12 cellular contexts compared by ENCODE assay signal in genomic region chr2:60312618-60313017, GRCh38.
DNase-seq lines count a peak whose midpoint lies in the region; ATAC-seq and TF ChIP-seq lines count a peak whose summit lies in the region.
"Had no signal": no experiment of that assay in that cellular context is flagged by ENCODE, and none has a peak within 500 bp of the region (broad histone marks: within the 10 kb centered on the region; RNA-seq: fewer than 3 reads in every experiment).

No MANE protein-coding gene starts in this region.

- H3K79me2 ChIP-seq in DOHH2 (ENCODE audit: control insufficient read depth, low read length), result no peaks in the 10 kb centered on the region

- POLR2A ChIA-PET in HEK293T (lab: Yijun Ruan, JAX), result interaction anchor here (0.6 kb wide), 1 partner anchor 614 kb away, joined by 3 read pairs; no protein-coding TSS in a partner anchor

- DNase-seq in HEK293T (ENCODE audit: extremely low spot score) (no peak), Peyer's patch (no peak), amniotic stem cell (lab: John Stamatoyannopoulos, UW) (no peak), hypothalamus (lab: John Stamatoyannopoulos, UW) (no peak)
- DNase-seq: activated T-cell treated with anti-CD3 and anti-CD28 coated beads, Interleukin-2, amount 50 U/mL, for 24 hours; cerebellar nuclear complex had no signal

- H3K27ac ChIP-seq in DOHH2 (ENCODE audit: low read depth, low read length), result peak overlapping the region; percentile 76; the same call in 1 of the 2 replicates
- no peak overlapping the region for H3K27ac ChIP-seq in Peyer's patch
- H3K27ac ChIP-seq: SK-N-MC had no signal

- H3K27me3 ChIP-seq in DOHH2 (ENCODE audit: control insufficient read depth, low read length) (no peaks in the 10 kb centered on the region), Peyer's patch (no peaks in the 10 kb centered on the region)

- CTCF ChIA-PET in HEK293T (lab: Yijun Ruan, JAX), result interaction anchor here (0.6 to 1.6 kb wide), 2 partner anchors 24 to 1600 kb away, joined by 3 to 4 read pairs; no protein-coding TSS in a partner anchor

- TF ChIP-seq CTCF in DOHH2 (IDR thresholded peaks at IDR 0.05; ENCODE audit: low read depth, low read length, poor library complexity, severe bottlenecking) (no peak), Peyer's patch (IDR thresholded peaks at IDR 0.05) (no peak)

- H3K4me3 ChIP-seq in DOHH2 (ENCODE audit: low read length) (peak overlapping the region; percentile 49), Peyer's patch (no peak overlapping the region)
- H3K4me3 ChIP-seq: SK-N-MC had no signal

- H3K9me3 ChIP-seq in DOHH2 (ENCODE audit: control insufficient read depth, insufficient read depth, low read length) (no peaks in the 10 kb centered on the region), Peyer's patch (no peaks in the 10 kb centered on the region)

- H4K20me1 ChIP-seq in DOHH2 (ENCODE audit: control insufficient read depth, insufficient read depth, low read depth, low read length), result no peaks in the 10 kb centered on the region

- no peak for TF ChIP-seq POLR2A in Peyer's patch (IDR thresholded peaks at IDR 0.05)

- H3F3A ChIP-seq in DOHH2 (ENCODE audit: control insufficient read depth, insufficient read depth), result peaks cover 28% of the 10 kb centered on the region

- ATAC-seq in GM19023 (IDR thresholded peaks at IDR 0.05; ENCODE audit: unreplicated experiment), result peak; percentile 53
- peak; percentile 72 for ATAC-seq in HG02610 (IDR thresholded peaks at IDR 0.05; ENCODE audit: unreplicated experiment)
- ATAC-seq in HG03457 (IDR thresholded peaks at IDR 0.05; ENCODE audit: unreplicated experiment), result peak; percentile 78
- ATAC-seq: HepG2 had no signal

- no peaks in the 10 kb centered on the region for H3K9me2 ChIP-seq in DOHH2 (replicated peaks; ENCODE audit: control insufficient read depth, low read length)

- H3K4me1 ChIP-seq in DOHH2 (ENCODE audit: control insufficient read depth, low read length) (peaks cover 100% of the 10 kb centered on the region), Peyer's patch (peaks cover 0 to 8% (median 4%) of the 10 kb centered on the region in 4 donors)

- H3K4me2 ChIP-seq in DOHH2 (ENCODE audit: low read length), result peak overlapping the region; percentile 74

- H3K36me3 ChIP-seq in DOHH2 (ENCODE audit: control insufficient read depth, low read length) (no peaks in the 10 kb centered on the region; the same call in 1 of the 2 replicates), Peyer's patch (no peaks in the 10 kb centered on the region)

TF ChIP-seq in HEK293T, 16 proteins besides CTCF, POLR2A, EP300 and RAD21:
- TF ChIP-seq PKNOX1 (IDR thresholded peaks at IDR 0.05), result no peak
